Comparison of ENCODE assay signal across 12 cellular contexts in the genomic region with DNA sequence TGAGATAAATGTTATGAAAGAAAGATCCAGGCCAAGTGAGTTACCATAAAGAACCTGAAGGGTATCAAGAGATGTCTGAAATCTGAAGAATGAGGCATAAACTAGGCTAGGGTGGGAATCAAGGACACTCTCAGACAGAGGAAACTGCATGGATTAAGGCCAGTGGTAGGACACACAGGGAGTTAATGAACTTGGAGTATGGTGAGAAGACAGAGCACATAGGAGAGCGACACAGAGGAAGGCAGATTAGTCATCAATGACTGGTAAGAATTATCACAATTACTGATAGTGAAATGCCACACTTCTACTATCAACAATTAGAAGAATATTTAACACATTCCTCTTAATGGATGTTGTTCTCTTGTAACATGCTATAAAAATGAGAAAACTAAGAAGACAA.
DNase-seq lines count a peak whose midpoint lies in the region; FAIRE-seq and TF ChIP-seq lines count a peak whose summit lies in the region.
"Had no signal": no experiment of that assay in that cellular context is flagged by ENCODE, and none has a peak within 500 bp of the region (broad histone marks: within the 10 kb centered on the region; RNA-seq: fewer than 3 reads in every experiment).

No MANE protein-coding gene starts in this region.

- H2AFZ ChIP-seq in H9 (ENCODE audit: low read length), result no peak overlapping the region
- no peak overlapping the region for H2AFZ ChIP-seq in astrocyte (ENCODE audit: low read depth, low read length)
- H2AFZ ChIP-seq: hepatocyte had no signal

- H2BK20ac ChIP-seq in H9 (ENCODE audit: low read depth, low read length, poor library complexity, severe bottlenecking), result no peak overlapping the region

- no peak overlapping the region for H3K14ac ChIP-seq in H9 (ENCODE audit: insufficient read depth, low read length)

- H3K79me1 ChIP-seq in H9 (ENCODE audit: insufficient read depth, low read depth, low read length, poor library complexity, severe bottlenecking), result no peaks in the 10 kb centered on the region

- H2AK5ac ChIP-seq in H9 (ENCODE audit: insufficient read length, low read length), result no peak overlapping the region

- H3K4me1 ChIP-seq in CD4-positive, alpha-beta memory T cell (ENCODE audit: insufficient read depth, low read length), result peaks cover 14% of the 10 kb centered on the region
- H3K4me1 ChIP-seq in H9 (ENCODE audit: insufficient read depth, low read length) (no peaks in the 10 kb centered on the region), astrocyte (ENCODE audit: insufficient read depth, low read length) (no peaks in the 10 kb centered on the region)

- H3K4me1 Mint-ChIP-seq in CD4-positive, alpha-beta memory T cell, result peaks cover 4 to 20% (median 8%) of the 10 kb centered on the region in 4 donors
- H3K4me1 Mint-ChIP-seq in H9, result no peaks in the 10 kb centered on the region
- peaks cover 8% of the 10 kb centered on the region for H3K4me1 Mint-ChIP-seq in astrocyte (ENCODE audit: low read depth, unreplicated experiment)

- H3K9me3 Mint-ChIP-seq in CD4-positive, alpha-beta memory T cell, result no peaks in the 10 kb centered on the region
- H3K9me3 Mint-ChIP-seq in H9, result no peaks in the 10 kb centered on the region
- H3K9me3 Mint-ChIP-seq in astrocyte (ENCODE audit: unreplicated experiment), result no peaks in the 10 kb centered on the region

- H2BK5ac ChIP-seq in H9 (ENCODE audit: insufficient read length, low read length), result no peak overlapping the region

- H4K91ac ChIP-seq in H9 (ENCODE audit: insufficient read length, low read depth, low read length), result no peak overlapping the region

- no peak overlapping the region for H2BK12ac ChIP-seq in H9 (ENCODE audit: insufficient read length, low read depth, low read length)

- H3K4me3 ChIP-seq in CD4-positive, alpha-beta memory T cell (ENCODE audit: low read length in 2 of 2), result no peak overlapping the region
- no peak overlapping the region for H3K4me3 ChIP-seq in astrocyte (ENCODE audit: insufficient read depth, low read depth, low read length)
- H3K4me3 ChIP-seq: hepatocyte, thoracic aorta had no signal

- H4K20me1 ChIP-seq in H9 (ENCODE audit: control insufficient read depth, insufficient read depth, insufficient read length), result no peaks in the 10 kb centered on the region
- H4K20me1 ChIP-seq in astrocyte (ENCODE audit: insufficient read depth, low read length), result no peaks in the 10 kb centered on the region

- WGBS in H9 (ENCODE audit: extremely low coverage, insufficient read length, low lambda C conversion rate), result no CpG with 5 or more reads among the region's 1 CpG

- no peaks in the 10 kb centered on the region for H3K27me3 ChIP-seq in CD4-positive, alpha-beta memory T cell (ENCODE audit: insufficient read depth, low read length)
- no peaks in the 10 kb centered on the region for H3K27me3 ChIP-seq in H9 (ENCODE audit: insufficient read depth, low read length)
- no peaks in the 10 kb centered on the region for H3K27me3 ChIP-seq in astrocyte (ENCODE audit: insufficient read depth, low read length)
- H3K27me3 ChIP-seq: hepatocyte, spleen had no signal

- H3K23ac ChIP-seq in H9 (ENCODE audit: insufficient read length, low read depth, low read length), result no peak overlapping the region

- H3K36me3 Mint-ChIP-seq in CD4-positive, alpha-beta memory T cell, result peaks cover 14 to 22% of the 10 kb centered on the region in 2 donors
- peaks cover 6 to 23% (median 13%) of the 10 kb centered on the region in 3 experiments; a peak in 6 of 7 replicates for H3K36me3 Mint-ChIP-seq in H9 (ENCODE audit: insufficient read depth in 1 of 3, low read depth in 3 of 3)
- peaks cover 3% of the 10 kb centered on the region for H3K36me3 Mint-ChIP-seq in astrocyte (ENCODE audit: low read depth, unreplicated experiment)

- no peak overlapping the region for H3K56ac ChIP-seq in H9 (ENCODE audit: insufficient read length, low read depth, low read length)

- no peak overlapping the region for H2BK15ac ChIP-seq in H9 (ENCODE audit: low read depth, low read length)

- intact Hi-C loops in CD4-positive, alpha-beta memory T cell (cut with micrococcal nuclease), result no loop called here
- intact Hi-C loops in posterior vena cava (cut with DNase I), result loop anchor here in 1 of 2 donors (10.0 kb wide), 1 partner anchor 472 kb away; no protein-coding TSS in a partner anchor

- peaks cover 8% of the 10 kb centered on the region for H3K36me3 ChIP-seq in CD4-positive, alpha-beta memory T cell (ENCODE audit: insufficient read depth, low read length)
- peaks cover 6% of the 10 kb centered on the region for H3K36me3 ChIP-seq in astrocyte (ENCODE audit: insufficient read depth, low read length)

- H2BK120ac ChIP-seq in H9 (ENCODE audit: low read depth, low read length, poor library complexity, severe bottlenecking), result no peak overlapping the region

- H3K4ac ChIP-seq in H9 (ENCODE audit: low read depth, low read length), result no peak overlapping the region

- H3K79me2 ChIP-seq in H9 (ENCODE audit: insufficient read depth, low read length) (no peaks in the 10 kb centered on the region), astrocyte (ENCODE audit: insufficient read depth, low read length) (no peaks in the 10 kb centered on the region)
- H3K79me2 ChIP-seq: hepatocyte had no signal

- H4K5ac ChIP-seq in H9 (ENCODE audit: insufficient read length, low read depth, low read length), result no peak overlapping the region

- no peaks in the 10 kb centered on the region for H3K27me3 Mint-ChIP-seq in CD4-positive, alpha-beta memory T cell
- H3K27me3 Mint-ChIP-seq in H9 (ENCODE audit: low read depth), result no peaks in the 10 kb centered on the region
- no peaks in the 10 kb centered on the region for H3K27me3 Mint-ChIP-seq in astrocyte (ENCODE audit: low read depth, unreplicated experiment)

- POLR2A ChIA-PET in CD4-positive, alpha-beta memory T cell (lab: Charles Lee; ENCODE audit: partially characterized antibody), result no interaction called here

- no peak overlapping the region for H4K8ac ChIP-seq in H9 (replicated peaks; ENCODE audit: insufficient read length, low read depth, low read length)

- H3K27ac ChIP-seq in CD4-positive, alpha-beta memory T cell (ENCODE audit: low read depth, low read length), result no peak overlapping the region
- H3K27ac ChIP-seq in H9 (ENCODE audit: insufficient read length, low read depth, low read length) (no peak overlapping the region), astrocyte (ENCODE audit: low read depth, low read length) (no peak overlapping the region)
- H3K27ac ChIP-seq: hepatocyte, thoracic aorta had no signal

- TF ChIP-seq CTCF in H9 (conservative IDR thresholded peaks at IDR 0.05) (no peak), astrocyte (IDR thresholded peaks at IDR 0.05; ENCODE audit: insufficient read depth, low read depth, low read length) (no peak)

- CTCF ChIA-PET in CD4-positive, alpha-beta memory T cell (lab: Charles Lee; ENCODE audit: partially characterized antibody), result no interaction called here

- peak; percentile 67 for FAIRE-seq in astrocyte (lab: Jason Lieb, UNC)

- H3T11ph ChIP-seq in H9 (ENCODE audit: low read length), result no peak overlapping the region

- H3K18ac ChIP-seq in H9 (ENCODE audit: insufficient read length, low read depth, low read length), result no peak overlapping the region

- no peaks in the 10 kb centered on the region for H3K9me3 ChIP-seq in CD4-positive, alpha-beta memory T cell (ENCODE audit: control insufficient read depth in 1 of 2, low read length in 2 of 2)
- H3K9me3 ChIP-seq in H9 (ENCODE audit: control insufficient read depth, low read depth, low read length) (no peaks in the 10 kb centered on the region), astrocyte (ENCODE audit: insufficient read depth, low read depth, low read length) (no peaks in the 10 kb centered on the region)
- H3K9me3 ChIP-seq: spleen, thoracic aorta had no signal

- no peak for DNase-seq in CD4-positive, alpha-beta memory T cell
- DNase-seq in H9 (no peak), astrocyte (ENCODE audit: low read depth) (peak; percentile 45), iris pigment epithelial cell (ENCODE audit: low read depth) (peak; percentile 49), DMS 273 treated with DMSO at 0.1 percent for 48 hours (lab: John Stamatoyannopoulos, UW) (no peak), NCI-H526 treated with DMSO at 0.1 percent for 48 hours (lab: John Stamatoyannopoulos, UW) (no peak), posterior vena cava (ENCODE audit: low spot score) (no peak)
- no peak for DNase-seq in effector CD4-positive, alpha-beta T cell
- DNase-seq: MM.1S, spleen had no signal

- no peak overlapping the region for H3K4me3 Mint-ChIP-seq in CD4-positive, alpha-beta memory T cell
- H3K4me3 Mint-ChIP-seq in H9 (no peak overlapping the region), astrocyte (ENCODE audit: unreplicated experiment) (no peak overlapping the region)

- peak overlapping the region; percentile 2 to 86 (median 28) for H3K27ac Mint-ChIP-seq in CD4-positive, alpha-beta memory T cell
- peak overlapping the region in 2 of 3 experiments; percentile 7 to 11; a peak in 3 of 7 replicates for H3K27ac Mint-ChIP-seq in H9
- H3K27ac Mint-ChIP-seq in astrocyte (ENCODE audit: unreplicated experiment), result no peak overlapping the region

- H3K9ac ChIP-seq in H9 (ENCODE audit: extremely low read depth, insufficient read length, low read length) (no peak overlapping the region), astrocyte (ENCODE audit: low read length) (no peak overlapping the region)

- H3K23me2 ChIP-seq in H9 (ENCODE audit: insufficient read length, low read depth, low read length, poor library complexity, severe bottlenecking), result no peaks in the 10 kb centered on the region

- H3K4me2 ChIP-seq in H9 (ENCODE audit: insufficient read depth, insufficient read length, low read length) (no peak overlapping the region), astrocyte (ENCODE audit: low read length) (no peak overlapping the region)
- H3K4me2 ChIP-seq: hepatocyte had no signal

Comparison
In these comparisons a context has a peak if more than half of its experiments do, and no peak if none do; other contexts are left out.
1. DNase-seq: peak in astrocyte (single experiment) and iris pigment epithelial cell (single experiment); none in CD4-positive, alpha-beta memory T cell (0 of 5), H9 (single experiment), effector CD4-positive, alpha-beta T cell (single experiment), DMS 273 treated with DMSO at 0.1 percent for 48 hours (single experiment), NCI-H526 treated with DMSO at 0.1 percent for 48 hours (single experiment) and posterior vena cava (single experiment).